Comparison of ENCODE assay signal across 1 cellular context in the genomic region with DNA sequence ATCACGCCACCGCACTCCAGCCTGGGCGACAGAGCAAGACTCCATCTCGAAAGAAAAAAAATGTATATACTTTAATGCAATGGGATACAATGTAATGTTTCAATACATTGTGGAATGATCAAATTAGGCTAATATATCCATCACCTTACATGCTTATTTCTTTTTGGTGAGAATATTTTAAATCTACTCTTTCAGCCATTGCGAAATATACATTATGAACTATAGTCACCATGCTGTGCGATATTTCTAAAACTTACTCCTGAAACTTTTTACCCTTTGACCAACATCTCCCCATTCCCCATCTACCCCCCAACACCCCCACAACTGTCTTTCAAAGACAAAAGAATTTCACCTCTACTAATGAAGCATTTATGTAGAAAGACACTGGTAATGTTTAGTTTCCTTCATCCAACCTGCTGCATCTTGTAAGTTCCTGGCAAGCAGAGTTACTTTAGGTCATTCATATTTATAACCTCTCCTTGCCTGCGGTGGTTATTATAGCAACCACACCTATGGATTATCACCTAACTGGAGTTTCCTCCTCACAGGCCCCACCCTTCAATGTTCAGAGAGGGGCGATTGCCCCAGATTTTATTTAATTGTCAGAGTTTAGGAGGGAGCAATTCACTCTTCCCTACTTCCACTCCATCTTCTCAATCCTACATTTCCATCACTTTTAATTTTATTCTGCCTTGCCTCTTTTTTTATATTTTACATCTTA.
TF ChIP-seq lines count a peak whose summit lies in the region.

No MANE protein-coding gene starts in this region.

TF ChIP-seq in HepG2, 621 proteins besides CTCF, POLR2A, EP300 and RAD21:
- TF ChIP-seq CEBPB (IDR thresholded peaks at IDR 0.05; ENCODE audit: borderline replicate concordance, low read depth, low read length) (peak; percentile 73), ZNF7 (CRISPR knock-in tag; IDR thresholded peaks at IDR 0.05) (no peak), HNRNPK (IDR thresholded peaks at IDR 0.05; ENCODE audit: low read depth, low read length, poor library complexity, severe bottlenecking) (peak; percentile 20)
